ENCODE assay signal across 17 cellular contexts in genomic region chr21:38082936-38083335, GRCh38.
DNase-seq lines count a peak whose midpoint lies in the region; ATAC-seq and TF ChIP-seq lines count a peak whose summit lies in the region.
"Had no signal": no experiment of that assay in that cellular context is flagged by ENCODE, and none has a peak within 500 bp of the region (broad histone marks: within the 10 kb centered on the region; RNA-seq: fewer than 3 reads in every experiment).

No MANE protein-coding gene starts in this region.

- no peak overlapping the region for H3K14ac ChIP-seq in neuronal stem cell (ENCODE audit: low read length)

- no peak overlapping the region for H4K8ac ChIP-seq in neuronal stem cell (ENCODE audit: low read depth, low read length)

- H3K4me3 ChIP-seq in MG63 (no peak overlapping the region), epithelial cell of esophagus (ENCODE audit: low read length) (no peak overlapping the region), neuronal stem cell (ENCODE audit: low read length in 2 of 2) (no peak overlapping the region)
- H3K4me3 ChIP-seq: BLaER1 treated with 17β-estradiol and CSF1 and Interleukin-3, amounts not matched to agents 10 nM and 100 nM; K562; SK-N-MC had no signal

- no peak overlapping the region for H2BK15ac ChIP-seq in neuronal stem cell (ENCODE audit: low read length)

- no peak overlapping the region for H3K18ac ChIP-seq in neuronal stem cell (ENCODE audit: low read length)

- H3K36me3 ChIP-seq in MG63 (no peaks in the 10 kb centered on the region), neuronal stem cell (replicated peaks in 1 of 2; ENCODE audit: control insufficient read depth in 2 of 2, insufficient read depth in 2 of 2, low read length in 2 of 2) (no peaks in the 10 kb centered on the region)
- H3K36me3 ChIP-seq: BLaER1 treated with 17β-estradiol and CSF1 and Interleukin-3, amounts not matched to agents 10 nM and 100 nM had no signal

- no peak overlapping the region for H2AFZ ChIP-seq in neuronal stem cell (ENCODE audit: low read length)

- DNase-seq in COLO829 (ENCODE audit: low spot score) (peak; percentile 6), MG63 (peak; percentile 11), epithelial cell of esophagus (ENCODE audit: low read depth) (peak; percentile 29), neuronal stem cell (ENCODE audit: low spot score) (no peak), occipital lobe (lab: John Stamatoyannopoulos, UW) (no peak)
- no peak for DNase-seq in stimulated activated CD4-positive, alpha-beta T cell treated with anti-CD3 and anti-CD28 coated beads, Interleukin-1b, Interleukin-23, amount 100 ng/mL, for 48 hours
- DNase-seq: CD8-positive, alpha-beta memory T cell; DMS79 treated with DMSO at 0.1 percent for 48 hours; NCI-H1048; NCI-H1436; NCI-H2029 treated with DMSO at 0.1 percent for 48 hours; NCI-H446 treated with DMSO at 0.1 percent for 48 hours; SHP77 had no signal

- H2BK12ac ChIP-seq in neuronal stem cell (ENCODE audit: low read length): no peak overlapping the region

- no peak overlapping the region for H2AK5ac ChIP-seq in neuronal stem cell (ENCODE audit: low read depth, low read length)

- H2BK5ac ChIP-seq in neuronal stem cell (ENCODE audit: low read length): no peak overlapping the region

- no peaks in the 10 kb centered on the region for H3K9me3 ChIP-seq in MG63
- no peaks in the 10 kb centered on the region for H3K9me3 ChIP-seq in neuronal stem cell (replicated peaks in 1 of 2; ENCODE audit: control insufficient read depth in 2 of 2, insufficient read depth in 1 of 2, low read depth in 1 of 2, low read length in 2 of 2)
- H3K9me3 ChIP-seq: BLaER1 treated with 17β-estradiol and CSF1 and Interleukin-3, amounts not matched to agents 10 nM and 100 nM had no signal

- peak overlapping the region; percentile 35 for H2BK120ac ChIP-seq in neuronal stem cell (ENCODE audit: low read depth, low read length)

- peaks cover 3% of the 10 kb centered on the region; the same call in 1 of the 2 replicates for H3K27me3 ChIP-seq in MG63
- H3K27me3 ChIP-seq in neuronal stem cell (ENCODE audit: control insufficient read depth in 3 of 3, insufficient read depth in 3 of 3, low read depth in 1 of 3, low read length in 3 of 3): peaks cover 0 to 6% (median 0%) of the 10 kb centered on the region in 3 experiments
- H3K27me3 ChIP-seq: BLaER1 treated with 17β-estradiol and CSF1 and Interleukin-3, amounts not matched to agents 10 nM and 100 nM had no signal

- WGBS in neuronal stem cell (ENCODE audit: extremely low coverage in 2 of 2, insufficient read length in 2 of 2, insufficient replicate concordance in 1 of 2), 2 donors: no CpG with 5 or more reads among the region's 3 CpGs

- no peaks in the 10 kb centered on the region for H3K4me1 ChIP-seq in neuronal stem cell (ENCODE audit: control insufficient read depth in 2 of 2, insufficient read depth in 1 of 2, low read depth in 1 of 2, low read length in 2 of 2)

- no peak overlapping the region for H3K4me2 ChIP-seq in neuronal stem cell (ENCODE audit: insufficient read depth, low read length, poor library complexity, severe bottlenecking)

- no peaks in the 10 kb centered on the region for H3K79me1 ChIP-seq in neuronal stem cell (ENCODE audit: low read depth, low read length)

- no peak overlapping the region for H3K9ac ChIP-seq in neuronal stem cell (ENCODE audit: low read depth, low read length, poor library complexity)
- H3K9ac ChIP-seq: BLaER1 treated with 17β-estradiol and CSF1 and Interleukin-3, amounts not matched to agents 10 nM and 100 nM had no signal

- H3K23ac ChIP-seq in neuronal stem cell (ENCODE audit: low read depth, low read length, poor library complexity): no peak overlapping the region

- no peak for TF ChIP-seq CTCF in epithelial cell of esophagus (IDR thresholded peaks at IDR 0.05; ENCODE audit: insufficient read depth, low read depth, low read length, missing control alignments)

- no peak for ATAC-seq in HG02973 (IDR thresholded peaks at IDR 0.05; ENCODE audit: unreplicated experiment)

- H3K27ac ChIP-seq in neuronal stem cell (replicated peaks; ENCODE audit: low read length): no peak overlapping the region
- H3K27ac ChIP-seq: SK-N-MC had no signal

- H3K4ac ChIP-seq in neuronal stem cell (ENCODE audit: low read length): no peak overlapping the region

- no peak overlapping the region for H4K91ac ChIP-seq in neuronal stem cell (ENCODE audit: low read depth, low read length, poor library complexity)

Comparison
In these comparisons a context has a peak if more than half of its experiments do, and no peak if none do; other contexts are left out.
1. DNase-seq: peak in COLO829 (single experiment), MG63 (single experiment) and epithelial cell of esophagus (single experiment); none in neuronal stem cell (single experiment), occipital lobe (single experiment) and stimulated activated CD4-positive, alpha-beta T cell treated with anti-CD3 and anti-CD28 coated beads, Interleukin-1b, Interleukin-23, amount 100 ng/mL, for 48 hours (single experiment).